In the genomic region with DNA sequence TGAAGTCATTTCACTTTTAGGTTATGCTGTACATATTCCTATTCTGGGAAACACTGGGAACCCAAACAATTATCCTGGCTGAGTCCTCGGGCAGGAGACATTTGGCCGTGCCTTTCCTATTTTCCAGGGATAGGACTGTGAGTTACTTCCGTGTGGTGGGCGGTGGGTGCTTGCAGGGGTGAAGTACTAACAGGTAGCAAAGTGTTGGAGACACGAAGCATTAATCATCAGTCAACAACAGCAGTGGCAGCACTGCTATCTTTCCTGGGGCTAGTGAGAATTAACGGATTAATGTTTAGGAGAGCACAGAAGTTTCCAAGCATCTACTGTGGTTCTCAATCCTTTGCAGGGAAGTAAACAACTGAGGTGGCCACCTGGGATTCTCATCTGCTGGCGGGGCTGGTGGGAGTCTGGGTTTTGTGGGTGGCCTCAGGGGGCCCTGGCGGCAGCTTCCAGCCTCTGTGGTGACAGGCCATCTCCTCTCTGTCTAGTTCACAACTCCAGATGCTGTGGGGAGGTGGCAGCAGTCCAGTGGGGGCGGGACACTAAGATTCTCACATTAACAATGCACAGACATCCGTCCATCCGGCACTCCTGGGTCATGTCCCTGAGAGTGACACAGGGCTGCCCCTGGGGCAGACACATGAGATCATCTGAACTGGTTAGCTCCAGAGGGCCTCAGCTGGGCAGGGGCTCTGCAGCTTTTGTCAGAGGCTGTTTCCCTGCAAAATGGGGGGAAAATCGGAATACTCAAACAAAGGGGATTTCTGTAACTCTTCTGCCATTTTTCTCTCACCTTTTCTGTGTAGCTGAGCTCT, we compare ENCODE assay signal across 8 cellular contexts.
DNase-seq lines count a peak whose midpoint lies in the region; ATAC-seq and TF ChIP-seq lines count a peak whose summit lies in the region.

No MANE protein-coding gene starts in this region.

- no peaks in the 10 kb centered on the region for H3K27me3 ChIP-seq in lung (ENCODE audit: control insufficient read depth, insufficient read depth)

- H3K27me3 Mint-ChIP-seq in stimulated activated naive CD8-positive, alpha-beta T cell treated with anti-CD3 and anti-CD28 coated beads, Interleukin-15, Interleukin-2, amounts not matched to agents 100 ng/mL and 50 ng/mL, for 24 hours, result no peaks in the 10 kb centered on the region

- H3K9me3 ChIP-seq in lung (ENCODE audit: control insufficient read depth in 2 of 2, insufficient read depth in 1 of 2, low read length in 1 of 2), result no peaks in the 10 kb centered on the region

- H3K4me1 ChIP-seq in lung (ENCODE audit: control insufficient read depth in 2 of 2, insufficient read depth in 2 of 2, low read length in 2 of 2), result peaks cover 0 to 4% of the 10 kb centered on the region in 2 donors

- no peak overlapping the region for H3K4me3 Mint-ChIP-seq in stimulated activated naive CD8-positive, alpha-beta T cell treated with anti-CD3 and anti-CD28 coated beads, Interleukin-15, Interleukin-2, amounts not matched to agents 100 ng/mL and 50 ng/mL, for 24 hours
- no peak overlapping the region for H3K4me3 Mint-ChIP-seq in stimulated activated effector memory CD8-positive, alpha-beta T cell treated with anti-CD3 and anti-CD28 coated beads, Interleukin-12 subunit alpha, Interleukin-12 subunit beta, amount 100 ng/mL, for 72 hours

- H3K4me3 ChIP-seq in cardiac fibroblast (replicated peaks in 1 of 2; ENCODE audit: low read depth in 2 of 2, low read length in 2 of 2) (no peak overlapping the region), lung (no peak overlapping the region)

- WGBS in lung, 2 donors, result 68 to 70% methylated on average over 12 of the region's 12 CpGs

- H3K27ac ChIP-seq in lung (ENCODE audit: low read depth in 1 of 2, low read length in 1 of 2), result peak overlapping the region in 1 of 2 donors; percentile 50

- TF ChIP-seq CTCF in cardiac fibroblast (IDR thresholded peaks at IDR 0.05; ENCODE audit: low read depth, low read length), result no peak
- no peak for TF ChIP-seq CTCF in lung (IDR thresholded peaks at IDR 0.05; ENCODE audit: control extremely low read depth, extremely low read depth)

- H3K36me3 Mint-ChIP-seq in stimulated activated naive CD8-positive, alpha-beta T cell treated with anti-CD3 and anti-CD28 coated beads, Interleukin-15, Interleukin-2, amounts not matched to agents 100 ng/mL and 50 ng/mL, for 24 hours (ENCODE audit: low read depth), result peaks cover 85% of the 10 kb centered on the region
- peaks cover 33% of the 10 kb centered on the region for H3K36me3 Mint-ChIP-seq in stimulated activated effector memory CD8-positive, alpha-beta T cell treated with anti-CD3 and anti-CD28 coated beads, Interleukin-12 subunit alpha, Interleukin-12 subunit beta, amount 100 ng/mL, for 72 hours

- H3K4me1 Mint-ChIP-seq in stimulated activated naive CD8-positive, alpha-beta T cell treated with anti-CD3 and anti-CD28 coated beads, Interleukin-15, Interleukin-2, amounts not matched to agents 100 ng/mL and 50 ng/mL, for 24 hours (ENCODE audit: low read depth), result peaks cover 81% of the 10 kb centered on the region
- peaks cover 47% of the 10 kb centered on the region for H3K4me1 Mint-ChIP-seq in stimulated activated effector memory CD8-positive, alpha-beta T cell treated with anti-CD3 and anti-CD28 coated beads, Interleukin-12 subunit alpha, Interleukin-12 subunit beta, amount 100 ng/mL, for 72 hours

- H3K27ac Mint-ChIP-seq in stimulated activated naive CD8-positive, alpha-beta T cell treated with anti-CD3 and anti-CD28 coated beads, Interleukin-15, Interleukin-2, amounts not matched to agents 100 ng/mL and 50 ng/mL, for 24 hours, result peak overlapping the region; percentile 77
- H3K27ac Mint-ChIP-seq in stimulated activated effector memory CD8-positive, alpha-beta T cell treated with anti-CD3 and anti-CD28 coated beads, Interleukin-12 subunit alpha, Interleukin-12 subunit beta, amount 100 ng/mL, for 72 hours, result no peak overlapping the region

- no peak for ATAC-seq in stimulated activated naive CD8-positive, alpha-beta T cell treated with anti-CD3 and anti-CD28 coated beads, Interleukin-15, Interleukin-2, amounts not matched to agents 100 U/mL and 50 U/mL, for 24 hours
- ATAC-seq in lung (ENCODE audit: insufficient read depth, low FRiP score), result no peak
- no peak for ATAC-seq in stimulated activated effector memory CD8-positive, alpha-beta T cell treated with anti-CD3 and anti-CD28 coated beads, Interleukin-12 subunit alpha, Interleukin-12 subunit beta, amount 100 ng/mL, for 72 hours
- no peak for ATAC-seq in HG02623 (IDR thresholded peaks at IDR 0.05; ENCODE audit: unreplicated experiment)
- ATAC-seq in HG03025 (IDR thresholded peaks at IDR 0.05; ENCODE audit: low FRiP score, unreplicated experiment), result no peak

- H3K36me3 ChIP-seq in lung (ENCODE audit: control insufficient read depth in 2 of 2, insufficient read depth in 2 of 2, low read length in 2 of 2), result no peaks in the 10 kb centered on the region

- DNase-seq in stimulated activated naive CD8-positive, alpha-beta T cell treated with anti-CD3 and anti-CD28 coated beads, Interleukin-15, Interleukin-2, amounts not matched to agents 100 U/mL and 50 U/mL, for 24 hours, result no peak
- DNase-seq in cardiac fibroblast (ENCODE audit: low read depth in 2 of 2), result peak; percentile 27 to 39
- DNase-seq in lung (ENCODE audit: low spot score), result peak; percentile 54
- DNase-seq in stimulated activated effector memory CD8-positive, alpha-beta T cell treated with anti-CD3 and anti-CD28 coated beads, Interleukin-12 subunit alpha, Interleukin-12 subunit beta, amount 100 ng/mL, for 72 hours (ENCODE audit: low spot score in 2 of 2), result no peak
- DNase-seq in activated CD4-positive, alpha-beta T cell treated with anti-CD3 and anti-CD28 coated beads for 4 hours, result no peak

- H3K9me3 Mint-ChIP-seq in stimulated activated naive CD8-positive, alpha-beta T cell treated with anti-CD3 and anti-CD28 coated beads, Interleukin-15, Interleukin-2, amounts not matched to agents 100 ng/mL and 50 ng/mL, for 24 hours, result no peaks in the 10 kb centered on the region
- no peaks in the 10 kb centered on the region for H3K9me3 Mint-ChIP-seq in stimulated activated effector memory CD8-positive, alpha-beta T cell treated with anti-CD3 and anti-CD28 coated beads, Interleukin-12 subunit alpha, Interleukin-12 subunit beta, amount 100 ng/mL, for 72 hours

Comparison
In these comparisons a context has a peak if more than half of its experiments do, and no peak if none do; other contexts are left out.
1. DNase-seq: peak in cardiac fibroblast (2 of 2) and lung (single experiment); none in stimulated activated naive CD8-positive, alpha-beta T cell treated with anti-CD3 and anti-CD28 coated beads, Interleukin-15, Interleukin-2, amounts not matched to agents 100 U/mL and 50 U/mL, for 24 hours (single experiment), stimulated activated effector memory CD8-positive, alpha-beta T cell treated with anti-CD3 and anti-CD28 coated beads, Interleukin-12 subunit alpha, Interleukin-12 subunit beta, amount 100 ng/mL, for 72 hours (0 of 2) and activated CD4-positive, alpha-beta T cell treated with anti-CD3 and anti-CD28 coated beads for 4 hours (0 of 2).